In genomic region chr1:109705411-109705810, GRCh38 we compare ENCODE assay signal across 17 cellular contexts. TPM values are rescaled to one million over a fixed set of nuclear protein-coding genes. Genes with fewer than 3 reads are reported as not detected.
DNase-seq lines count a peak whose midpoint lies in the region; ATAC-seq lines count a peak whose summit lies in the region.
"Had no signal": no experiment of that assay in that cellular context is flagged by ENCODE, and none has a peak within 500 bp of the region (broad histone marks: within the 10 kb centered on the region; RNA-seq: fewer than 3 reads in every experiment).

No MANE protein-coding gene starts in this region.

- ATAC-seq in GM18867 (IDR thresholded peaks at IDR 0.05; ENCODE audit: unreplicated experiment) = no peak
- ATAC-seq: CD8-positive, alpha-beta T cell; Panc1; Right ventricle myocardium inferior had no signal

- peak; percentile 22 for DNase-seq in SIG-M5 treated with dmso at 0.1 percent for 504 hours (lab: John Stamatoyannopoulos, UW; ENCODE audit: unreplicated experiment)
- no peak for DNase-seq in SIG-M5 (lab: John Stamatoyannopoulos, UW)
- DNase-seq in fibroblast of gingiva (ENCODE audit: low read depth) = peak; percentile 0
- DNase-seq in ureter (ENCODE audit: low spot score) = peak; percentile 41
- DNase-seq in KBM-7 = no peak
- DNase-seq: CD8-positive, alpha-beta T cell; GM23248; MG63; NCI-H1092; NCI-H146; NCI-H2081; NCI-H748 treated with DMSO at 0.1 percent for 48 hours; SK-N-SH had no signal

- in situ Hi-C loops in KBM-7 (cut with MboI; ENCODE audit: low pct_unique_long_range_greater_than_20kb, low sequenced_read_pairs) = no loop called here

RNA-seq across cellular contexts. Expression of gene GSTM5, which starts 6.6 kb away (rescaled TPM):
- total RNA-seq in ureter = 11.6 TPM

RNA-seq across cellular contexts. Expression of gene GSTM1, which starts 17.8 kb away (rescaled TPM):
- not detected for total RNA-seq in ureter
- total RNA-seq: A172, GM23248, Right ventricle myocardium inferior had no signal

RNA-seq across cellular contexts. Expression of gene GSTM3, which starts 35.4 kb away (rescaled TPM):
- total RNA-seq in ureter = 55.6 TPM

RNA-seq across cellular contexts. Expression of gene GSTM2, which starts 37.6 kb away (rescaled TPM):
- 104 TPM for total RNA-seq in ureter

RNA-seq across cellular contexts. Expression of gene GSTM4, which starts 49.5 kb away (rescaled TPM):
- total RNA-seq in ureter = 38.2 TPM

Comparison
In these comparisons a context has a peak if more than half of its experiments do, and no peak if none do; other contexts are left out.
1. DNase-seq: peak in SIG-M5 treated with dmso at 0.1 percent for 504 hours (single experiment), fibroblast of gingiva (single experiment) and ureter (single experiment); none in SIG-M5 (single experiment) and KBM-7 (single experiment).